8 cellular contexts compared by ENCODE assay signal in genomic region chr6:108293527-108294296, GRCh38. TPM values are rescaled to one million over a fixed set of nuclear protein-coding genes. Genes with fewer than 3 reads are reported as not detected.
DNase-seq lines count a peak whose midpoint lies in the region; ATAC-seq and TF ChIP-seq lines count a peak whose summit lies in the region.

No MANE protein-coding gene starts in this region.

- H3K27me3 ChIP-seq in BE2C: no peaks in the 10 kb centered on the region
- H3K27me3 ChIP-seq in breast epithelium: no peaks in the 10 kb centered on the region
- H3K27me3 ChIP-seq in muscle layer of colon (ENCODE audit: control insufficient read depth in 1 of 2, insufficient read depth in 2 of 2, low read length in 2 of 2): no peaks in the 10 kb centered on the region

- H3K4me3 ChIP-seq in BE2C (ENCODE audit: low read depth, low read length): peak overlapping the region; percentile 98
- H3K4me3 ChIP-seq in Jurkat, Clone E6-1 (ENCODE audit: low read length): peak overlapping the region; percentile 97
- peak overlapping the region in 2 of 3 donors; percentile 81 to 93 for H3K4me3 ChIP-seq in breast epithelium
- peak overlapping the region in 1 of 2 donors; percentile 84 for H3K4me3 ChIP-seq in muscle layer of colon (ENCODE audit: low read depth in 1 of 2, low read length in 2 of 2)

- no peak for TF ChIP-seq POLR2A in breast epithelium (IDR thresholded peaks at IDR 0.05)

- ATAC-seq in HG03342 (IDR thresholded peaks at IDR 0.05; ENCODE audit: unreplicated experiment): no peak
- no peak for ATAC-seq in GM19023 (IDR thresholded peaks at IDR 0.05; ENCODE audit: unreplicated experiment)
- no peak for ATAC-seq in GM19452 (IDR thresholded peaks at IDR 0.05; ENCODE audit: unreplicated experiment)

- H3K9ac ChIP-seq in muscle layer of colon (ENCODE audit: low read length): peak overlapping the region; percentile 57

- no peaks in the 10 kb centered on the region for H3K9me3 ChIP-seq in BE2C
- no peaks in the 10 kb centered on the region for H3K9me3 ChIP-seq in breast epithelium
- H3K9me3 ChIP-seq in muscle layer of colon (ENCODE audit: low read length): no peaks in the 10 kb centered on the region

- no peak for TF ChIP-seq CTCF in BE2C (IDR thresholded peaks at IDR 0.05; ENCODE audit: low read depth, low read length)
- no peak for TF ChIP-seq CTCF in breast epithelium (IDR thresholded peaks at IDR 0.05)

- H3K27ac ChIP-seq in breast epithelium: peak overlapping the region in 1 of 2 donors; percentile 95
- H3K27ac ChIP-seq in muscle layer of colon (ENCODE audit: low read depth, low read length): peak overlapping the region; percentile 91

- H3K4me1 ChIP-seq in BE2C: no peaks in the 10 kb centered on the region
- no peaks in the 10 kb centered on the region for H3K4me1 ChIP-seq in breast epithelium
- H3K4me1 ChIP-seq in muscle layer of colon (ENCODE audit: insufficient read depth, low read length): peaks cover 7% of the 10 kb centered on the region

- H3K36me3 ChIP-seq in BE2C (no peaks in the 10 kb centered on the region), breast epithelium (no peaks in the 10 kb centered on the region), muscle layer of colon (ENCODE audit: insufficient read depth, low read length) (no peaks in the 10 kb centered on the region)

- DNase-seq in BE2C (no peak), breast epithelium (ENCODE audit: low spot score in 2 of 2) (no peak), EL (no peak)
- no peak for DNase-seq in Jurkat, Clone E6-1 (ENCODE audit: low read depth, low spot score)

- intact Hi-C loops in breast epithelium (cut with DNase I; ENCODE audit: low total_unique reads): no loop called here

RNA-seq across cellular contexts. Expression of gene AFG1L, which starts 1.1 kb away (rescaled TPM):
- 3.0 TPM for polyA plus RNA-seq in BE2C (2012; ENCODE audit: insufficient read depth, insufficient read length, low read depth)
- polyA plus RNA-seq in Jurkat, Clone E6-1 (2012; ENCODE audit: insufficient read depth, insufficient read length): 6.2 TPM
- total RNA-seq in breast epithelium: 1 to 10 TPM; 2.3 to 5.6 (median 4.0) TPM

RNA-seq across cellular contexts. Expression of gene SNX3, which starts 32.9 kb away (rescaled TPM):
- polyA plus RNA-seq in BE2C (2012; ENCODE audit: insufficient read depth, insufficient read length, low read depth): 183 TPM
- polyA plus RNA-seq in Jurkat, Clone E6-1 (2012; ENCODE audit: insufficient read depth, insufficient read length): 134 TPM
- total RNA-seq in breast epithelium: 100 to 1,000 TPM; 144 to 212 (median 151) TPM
